In the genomic region with DNA sequence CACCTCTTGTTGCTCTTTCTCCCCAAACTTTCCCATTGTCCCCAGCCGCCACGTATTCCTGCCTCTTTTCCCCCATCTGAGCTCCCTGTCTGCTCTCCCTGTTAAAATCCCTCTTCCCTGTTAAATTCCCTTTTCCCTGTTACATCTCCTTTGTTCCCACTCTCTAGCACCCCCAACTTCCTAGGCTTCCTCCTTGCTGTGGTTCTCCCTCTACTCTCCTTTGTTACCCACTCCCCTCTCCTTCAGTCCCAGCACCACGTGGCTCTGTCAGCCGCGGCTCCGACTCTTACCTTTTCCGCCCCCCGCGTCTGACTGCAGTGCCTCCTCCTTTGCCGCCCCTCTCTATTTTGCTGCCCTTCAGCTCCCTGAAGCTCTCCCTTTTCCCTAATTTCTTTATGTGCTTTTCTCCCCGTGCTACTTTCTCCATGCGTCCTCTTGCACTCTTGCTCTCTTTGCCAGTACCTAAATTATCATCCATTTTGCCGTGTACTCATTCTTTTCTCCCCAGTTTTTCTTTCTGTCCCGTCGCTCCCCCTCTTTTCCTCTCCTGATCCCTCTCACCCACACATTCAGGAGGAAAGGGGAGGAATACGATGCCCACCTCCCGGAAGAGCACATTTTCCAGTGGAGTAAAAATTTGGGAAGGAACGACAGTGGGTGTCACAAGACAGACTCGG, we compare ENCODE assay signal across 8 cellular contexts. TPM values are rescaled to one million over a fixed set of nuclear protein-coding genes. Genes with fewer than 3 reads are reported as not detected.
DNase-seq lines count a peak whose midpoint lies in the region; ATAC-seq and TF ChIP-seq lines count a peak whose summit lies in the region.

No MANE protein-coding gene starts in this region.

- peak overlapping the region; percentile 78 to 96 for H3K9ac ChIP-seq in stomach smooth muscle (ENCODE audit: low read length in 2 of 2)

- no peak for TF ChIP-seq CTCF in mesothelial cell of epicardium (IDR thresholded peaks at IDR 0.05; ENCODE audit: unreplicated experiment)

- H3K4me3 ChIP-seq in stomach smooth muscle (ENCODE audit: low read length in 2 of 2) = peak overlapping the region; percentile 90 to 100

- peaks cover 45% of the 10 kb centered on the region for H3K36me3 Mint-ChIP-seq in mesothelial cell of epicardium

- DNase-seq in GDM1 (lab: John Stamatoyannopoulos, UW) (peak; percentile 23), M059J (ENCODE audit: low read depth) (peak; percentile 18), UCSD-AML1 (lab: John Stamatoyannopoulos, UW; ENCODE audit: unreplicated experiment) (peak; percentile 39), mesothelial cell of epicardium (ENCODE audit: low spot score in 2 of 2, unreplicated experiment in 2 of 2) (peak; percentile 31 to 59)
- peak; percentile 0 for DNase-seq in effector CD8-positive, alpha-beta T cell (lab: John Stamatoyannopoulos, UW)

- ATAC-seq in HG03354 (IDR thresholded peaks at IDR 0.05; ENCODE audit: poor library complexity, severe bottlenecking, unreplicated experiment) (no peak), GM21529 (IDR thresholded peaks at IDR 0.05; ENCODE audit: unreplicated experiment) (no peak)

- H3K27me3 Mint-ChIP-seq in mesothelial cell of epicardium (ENCODE audit: low read depth) = no peaks in the 10 kb centered on the region

- peaks cover 31% of the 10 kb centered on the region for H3K4me1 Mint-ChIP-seq in mesothelial cell of epicardium

- H3K4me3 Mint-ChIP-seq in mesothelial cell of epicardium = peak overlapping the region; percentile 96

- peaks cover 35% of the 10 kb centered on the region for H3K9me3 Mint-ChIP-seq in mesothelial cell of epicardium

- H3K9me3 ChIP-seq in stomach smooth muscle (ENCODE audit: control insufficient read depth in 2 of 2, low read length in 2 of 2) = peaks cover 0 to 3% of the 10 kb centered on the region in 2 donors

- peaks cover 16% of the 10 kb centered on the region for H3K4me1 ChIP-seq in stomach smooth muscle (ENCODE audit: control insufficient read depth, insufficient read depth, low read length)

- peak overlapping the region; percentile 90 for H3K27ac ChIP-seq in stomach smooth muscle (ENCODE audit: low read length)

- no peaks in the 10 kb centered on the region for H3K36me3 ChIP-seq in stomach smooth muscle (ENCODE audit: control insufficient read depth in 2 of 2, insufficient read depth in 2 of 2, low read length in 2 of 2)

- H3K27me3 ChIP-seq in stomach smooth muscle (ENCODE audit: control insufficient read depth in 1 of 2, insufficient read depth in 2 of 2, low read length in 2 of 2) = no peaks in the 10 kb centered on the region

- H3K27ac Mint-ChIP-seq in mesothelial cell of epicardium = peak overlapping the region; percentile 99

RNA-seq across cellular contexts. Expression of gene ZNF616, which starts 1.0 kb away (rescaled TPM):
- total RNA-seq in M059J (2014; rRNA removed; shearing (Covaris generic)) = 8.0 and 8.9 TPM in 2 replicates
- 19.1 to 21.7 TPM (median 19.8 TPM) in 3 replicates for total RNA-seq in mesothelial cell of epicardium

RNA-seq across cellular contexts. Expression of gene ZNF836, which starts 32.7 kb away (rescaled TPM):
- 12.0 and 12.8 TPM in 2 replicates for total RNA-seq in M059J (2014; rRNA removed; shearing (Covaris generic))
- 17.4 to 21.2 TPM (median 19.1 TPM) in 3 replicates for total RNA-seq in mesothelial cell of epicardium

RNA-seq across cellular contexts. Expression of gene ZNF841, which starts 43.2 kb away (rescaled TPM):
- 18.4 and 33.3 TPM in 2 replicates for total RNA-seq in M059J (2014; rRNA removed; shearing (Covaris generic))
- 36.4 to 40.5 TPM (median 37.9 TPM) in 3 replicates for total RNA-seq in mesothelial cell of epicardium

RNA-seq across cellular contexts. Expression of gene PPP2R1A, which starts 51.1 kb away (rescaled TPM):
- 152 and 204 TPM in 2 replicates for total RNA-seq in M059J (2014; rRNA removed; shearing (Covaris generic))
- total RNA-seq in mesothelial cell of epicardium = 308 to 331 TPM (median 314 TPM) in 3 replicates
